ENCODE assay signal across 28 cellular contexts in the genomic region with DNA sequence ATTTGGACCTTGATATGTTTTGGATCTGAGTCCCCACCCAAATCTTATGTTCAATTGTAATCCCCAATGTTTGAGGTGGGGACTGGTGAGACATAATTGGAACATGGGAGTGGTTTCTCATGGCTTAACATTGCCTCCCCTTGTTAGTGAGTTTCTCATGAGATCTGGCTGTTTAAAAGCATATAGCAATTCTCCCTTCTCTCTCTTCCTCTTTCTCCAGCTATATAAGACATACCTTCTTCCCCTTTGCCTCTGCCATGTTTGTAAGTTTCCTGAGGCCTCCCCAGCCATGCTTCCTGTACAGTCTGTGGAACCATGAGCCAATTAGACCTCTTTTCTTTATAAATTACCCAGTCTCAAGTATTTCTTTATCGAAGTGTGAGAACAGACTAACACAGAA.
"Had no signal": no experiment of that assay in that cellular context is flagged by ENCODE, and none has a peak within 500 bp of the region (broad histone marks: within the 10 kb centered on the region; RNA-seq: fewer than 3 reads in every experiment).

No MANE protein-coding gene starts in this region.

- H3K4me3 Mint-ChIP-seq: activated CD4-positive, alpha-beta memory T cell treated with anti-CD3 and anti-CD28 coated beads, Interleukin-2, amount 10 ng/mL, durations not matched to agents 7 days and 5 days; activated CD8-positive, alpha-beta memory T cell treated with anti-CD3 and anti-CD28 coated beads, Interleukin-2, amount 10 ng/mL, durations not matched to agents 7 days and 5 days; activated naive CD4-positive, alpha-beta T cell treated with anti-CD3 and anti-CD28 coated beads, Interleukin-2, amount 10 ng/mL, durations not matched to agents 7 days and 5 days; activated naive CD8-positive, alpha-beta T cell treated with anti-CD3 and anti-CD28 coated beads, Interleukin-2, amount 10 ng/mL, durations not matched to agents 7 days and 5 days; central memory CD8-positive, alpha-beta T cell had no signal

- H3K27me3 Mint-ChIP-seq: activated CD4-positive, alpha-beta memory T cell treated with anti-CD3 and anti-CD28 coated beads, Interleukin-2, amount 10 ng/mL, durations not matched to agents 7 days and 5 days; activated CD8-positive, alpha-beta memory T cell treated with anti-CD3 and anti-CD28 coated beads, Interleukin-2, amount 10 ng/mL, durations not matched to agents 7 days and 5 days; activated naive CD4-positive, alpha-beta T cell treated with anti-CD3 and anti-CD28 coated beads, Interleukin-2, amount 10 ng/mL, durations not matched to agents 7 days and 5 days; activated naive CD8-positive, alpha-beta T cell treated with anti-CD3 and anti-CD28 coated beads, Interleukin-2, amount 10 ng/mL, durations not matched to agents 7 days and 5 days; central memory CD8-positive, alpha-beta T cell had no signal

- H3K36me3 Mint-ChIP-seq: activated CD8-positive, alpha-beta memory T cell treated with anti-CD3 and anti-CD28 coated beads, Interleukin-2, amount 10 ng/mL, durations not matched to agents 7 days and 5 days; activated naive CD4-positive, alpha-beta T cell treated with anti-CD3 and anti-CD28 coated beads, Interleukin-2, amount 10 ng/mL, durations not matched to agents 7 days and 5 days; activated naive CD8-positive, alpha-beta T cell treated with anti-CD3 and anti-CD28 coated beads, Interleukin-2, amount 10 ng/mL, durations not matched to agents 7 days and 5 days had no signal

- DNase-seq: activated CD4-positive, alpha-beta memory T cell treated with anti-CD3 and anti-CD28 coated beads, Interleukin-2, amount 10 ng/mL, durations not matched to agents 7 days and 5 days; activated CD4-positive, alpha-beta T cell treated with anti-CD3 and anti-CD28 coated beads for 1 hour; activated CD4-positive, alpha-beta T cell treated with anti-CD3 and anti-CD28 coated beads for 48 hours; activated CD4-positive, CD25-positive, alpha-beta regulatory T cell; activated CD8-positive, alpha-beta memory T cell treated with anti-CD3 and anti-CD28 coated beads for 24 hours; activated CD8-positive, alpha-beta memory T cell treated with anti-CD3 and anti-CD28 coated beads, Interleukin-2, amount 10 ng/mL, durations not matched to agents 7 days and 5 days; activated CD8-positive, alpha-beta memory T cell treated with anti-CD3 and anti-CD28 coated beads, Interleukin-2, amount 50 U/mL, for 48 hours; activated effector memory CD4-positive, alpha-beta T cell treated with Interleukin-2 at 50 U/mL for 16 hours; activated naive CD4-positive, alpha-beta T cell treated with anti-CD3 and anti-CD28 coated beads, Interleukin-2, amount 10 ng/mL, durations not matched to agents 7 days and 5 days; activated naive CD8-positive, alpha-beta T cell treated with anti-CD3 and anti-CD28 coated beads, Interleukin-2, amount 10 ng/mL, durations not matched to agents 7 days and 5 days; activated T-cell treated with anti-CD3 and anti-CD28 coated beads, Interleukin-2, amount 50 U/mL, for 48 hours; amygdala; colonic mucosa; NCI-H1092 treated with DMSO at 0.1 percent for 48 hours; NCI-H1417; NCI-H187 treated with DMSO at 0.1 percent for 48 hours; NCI-H2081; NCI-H345; NCI-H526; NCI-H748 treated with DMSO at 0.1 percent for 48 hours; PC-9; SJCRH30; SW 1271; T-helper 1 cell; T-helper 2 cell; T-helper 9 cell; WERI-Rb-1 had no signal

- H3K4me1 Mint-ChIP-seq: activated CD4-positive, alpha-beta memory T cell treated with anti-CD3 and anti-CD28 coated beads, Interleukin-2, amount 10 ng/mL, durations not matched to agents 7 days and 5 days; activated CD8-positive, alpha-beta memory T cell treated with anti-CD3 and anti-CD28 coated beads, Interleukin-2, amount 10 ng/mL, durations not matched to agents 7 days and 5 days; activated naive CD4-positive, alpha-beta T cell treated with anti-CD3 and anti-CD28 coated beads, Interleukin-2, amount 10 ng/mL, durations not matched to agents 7 days and 5 days; activated naive CD8-positive, alpha-beta T cell treated with anti-CD3 and anti-CD28 coated beads, Interleukin-2, amount 10 ng/mL, durations not matched to agents 7 days and 5 days; central memory CD8-positive, alpha-beta T cell had no signal

- H3K27ac Mint-ChIP-seq: activated CD4-positive, alpha-beta memory T cell treated with anti-CD3 and anti-CD28 coated beads, Interleukin-2, amount 10 ng/mL, durations not matched to agents 7 days and 5 days; activated CD8-positive, alpha-beta memory T cell treated with anti-CD3 and anti-CD28 coated beads, Interleukin-2, amount 10 ng/mL, durations not matched to agents 7 days and 5 days; activated naive CD4-positive, alpha-beta T cell treated with anti-CD3 and anti-CD28 coated beads, Interleukin-2, amount 10 ng/mL, durations not matched to agents 7 days and 5 days; activated naive CD8-positive, alpha-beta T cell treated with anti-CD3 and anti-CD28 coated beads, Interleukin-2, amount 10 ng/mL, durations not matched to agents 7 days and 5 days had no signal
